ENCODE assay signal across 27 cellular contexts in the genomic region with DNA sequence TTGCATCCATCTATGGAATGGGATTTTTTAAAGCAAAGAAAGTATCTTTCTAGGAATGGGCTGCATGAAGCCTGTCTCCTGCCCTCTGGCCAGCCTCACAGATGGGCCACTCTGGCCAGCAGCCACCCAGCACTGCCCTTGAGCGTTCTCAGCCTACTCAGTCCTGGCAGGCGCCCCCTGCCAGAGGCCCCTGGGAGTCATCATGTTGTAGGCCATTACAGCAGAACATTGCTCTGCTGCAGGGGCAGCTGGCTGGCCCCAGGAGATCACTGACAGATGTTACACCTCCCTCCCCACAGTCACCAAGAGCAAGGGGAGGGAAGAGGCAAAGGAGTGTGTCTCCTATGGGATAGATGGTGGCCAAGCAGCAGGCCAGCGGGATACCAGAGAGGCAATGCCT.
A peak's percentile ranks its signal among the peaks of the same experiment; 100 is the strongest.
DNase-seq lines count a peak whose midpoint lies in the region; ATAC-seq, FAIRE-seq and TF ChIP-seq lines count a peak whose summit lies in the region.
"Had no signal": no experiment of that assay in that cellular context is flagged by ENCODE, and none has a peak within 500 bp of the region (broad histone marks: within the 10 kb centered on the region; RNA-seq: fewer than 3 reads in every experiment).

No MANE protein-coding gene starts in this region.

- intact Hi-C loops in left ventricle myocardium superior (cut with micrococcal nuclease), result no loop called here
- intact Hi-C loops in prostate gland (cut with DNase I), result no loop called here

- H3K27me3 ChIP-seq in H7 (ENCODE audit: control insufficient read depth, insufficient read depth, low read length), result no peaks in the 10 kb centered on the region
- H3K27me3 ChIP-seq in prostate gland (replicated peaks; ENCODE audit: insufficient read depth), result no peaks in the 10 kb centered on the region
- H3K27me3 ChIP-seq: upper lobe of right lung had no signal

- DNase-seq in DMS 273 (lab: John Stamatoyannopoulos, UW; ENCODE audit: unreplicated experiment) (peak; percentile 73), H7 (peak; percentile 32), NCI-H69 (lab: John Stamatoyannopoulos, UW) (peak; percentile 94), left ventricle myocardium superior (peak; percentile 63), EL (no peak), amygdala (lab: John Stamatoyannopoulos, UW) (no peak), prostate gland (ENCODE audit: low spot score) (no peak), HTR-8/SVneo (ENCODE audit: insufficient read length, low spot score) (no peak)
- DNase-seq: activated CD4-positive, alpha-beta T cell treated with anti-CD3 and anti-CD28 coated beads for 36 hours; activated naive CD4-positive, alpha-beta T cell treated with anti-CD3 and anti-CD28 coated beads for 36 hours; activated T-cell treated with anti-CD3 and anti-CD28 coated beads, Interleukin-2, amount 50 U/mL, for 72 hours; CD4-positive, alpha-beta memory T cell; Karpas-422; kidney glomerular epithelial cell; mammary epithelial cell; MV-4-11; NCI-H2029; NCI-H345; nucleus accumbens; small intestine; stimulated activated CD4-positive, alpha-beta T cell treated with anti-CD3 and anti-CD28 coated beads, Interleukin-2, amount 100 ng/mL, for 24 hours; substantia nigra; T-helper 1 cell; upper lobe of right lung had no signal

- H3K4me3 ChIP-seq in H7 (ENCODE audit: insufficient read depth, low read depth, low read length), result no peak overlapping the region
- H3K4me3 ChIP-seq in prostate gland, result no peak overlapping the region
- H3K4me3 ChIP-seq: upper lobe of right lung had no signal

- WGBS in prostate gland, result 73% methylated on average over 3 of the region's 3 CpGs

- ATAC-seq in left ventricle myocardium superior, result peak; percentile 91
- ATAC-seq: activated CD4-positive, alpha-beta T cell treated with anti-CD3 and anti-CD28 coated beads for 36 hours; activated T-cell treated with anti-CD3 and anti-CD28 coated beads, Interleukin-2, amount 50 U/mL, for 72 hours; Panc1; upper lobe of right lung had no signal

- TF ChIP-seq POLR2A in prostate gland (IDR thresholded peaks at IDR 0.05), result no peak

- H3K9me3 ChIP-seq in prostate gland, result no peaks in the 10 kb centered on the region
- H3K9me3 ChIP-seq: upper lobe of right lung had no signal

- no peak for FAIRE-seq in HTR-8/SVneo (lab: Jason Lieb, UNC)
- FAIRE-seq: bronchial epithelial cell, endothelial cell of umbilical vein, small intestine had no signal

- H3K36me3 ChIP-seq in H7 (replicated peaks; ENCODE audit: control insufficient read depth, insufficient read depth, low read length) (no peaks in the 10 kb centered on the region), prostate gland (no peaks in the 10 kb centered on the region)
- H3K36me3 ChIP-seq: upper lobe of right lung had no signal

- H3K27ac ChIP-seq in prostate gland, result no peak overlapping the region
- H3K27ac ChIP-seq: upper lobe of right lung had no signal

- no peak for TF ChIP-seq CTCF in prostate gland (IDR thresholded peaks at IDR 0.05)

- no peaks in the 10 kb centered on the region for H3K4me1 ChIP-seq in prostate gland (replicated peaks)
- H3K4me1 ChIP-seq: upper lobe of right lung had no signal

Comparison
In these comparisons a context has a peak if more than half of its experiments do, and no peak if none do; other contexts are left out.
1. DNase-seq: peak in DMS 273 (single experiment), H7 (single experiment), NCI-H69 (single experiment) and left ventricle myocardium superior (single experiment); none in EL (single experiment), amygdala (0 of 56), prostate gland (single experiment) and HTR-8/SVneo (single experiment).